Comparison of ENCODE assay signal across 9 cellular contexts in the genomic region with DNA sequence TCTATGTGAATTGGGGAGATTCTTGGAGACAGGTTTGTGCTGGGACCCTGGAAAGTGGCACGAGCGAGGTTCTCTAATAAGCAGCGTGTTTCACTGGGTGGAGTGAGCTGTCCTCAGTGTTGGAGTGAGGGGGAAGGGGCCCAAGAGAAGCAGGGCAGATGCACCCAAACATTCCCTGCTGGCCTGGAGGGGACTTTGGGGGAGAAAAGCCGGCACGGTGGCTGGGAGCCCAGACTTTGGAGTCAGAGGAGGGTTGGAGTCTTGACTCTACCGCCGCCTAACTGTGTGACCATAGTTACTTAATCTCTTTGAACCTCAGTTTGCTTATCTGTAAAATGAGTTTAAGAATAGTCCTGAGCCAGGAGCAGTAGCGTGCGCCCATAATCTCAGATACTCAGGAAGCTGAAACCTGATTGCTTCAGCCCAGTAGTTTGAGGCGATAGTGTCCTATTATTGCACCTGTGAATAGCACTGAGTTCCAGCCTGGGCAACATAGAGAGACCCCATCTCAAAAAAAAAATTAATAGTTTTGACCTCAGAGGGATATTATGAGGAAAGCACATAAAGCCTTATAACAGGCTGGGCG. TPM values are rescaled to one million over a fixed set of nuclear protein-coding genes. Genes with fewer than 3 reads are reported as not detected.
A peak's percentile ranks its signal among the peaks of the same experiment; 100 is the strongest.
DNase-seq lines count a peak whose midpoint lies in the region; TF ChIP-seq lines count a peak whose summit lies in the region.
"Had no signal": no experiment of that assay in that cellular context is flagged by ENCODE, and none has a peak within 500 bp of the region (broad histone marks: within the 10 kb centered on the region; RNA-seq: fewer than 3 reads in every experiment).

No MANE protein-coding gene starts in this region.

- H3K4me1 Mint-ChIP-seq in nephron (peaks cover 42% of the 10 kb centered on the region), type B pancreatic cell (ENCODE audit: unreplicated experiment) (peaks cover 32% of the 10 kb centered on the region)

- H3K9ac ChIP-seq in SK-N-MC (ENCODE audit: insufficient read length): peak overlapping the region; percentile 45

- H3K9me3 Mint-ChIP-seq in nephron (no peaks in the 10 kb centered on the region), type B pancreatic cell (no peaks in the 10 kb centered on the region)

- no peaks in the 10 kb centered on the region for H3K27me3 ChIP-seq in esophagus (ENCODE audit: control insufficient read depth in 1 of 2, insufficient read depth in 2 of 2, low read length in 2 of 2)

- H3K4me3 ChIP-seq in SK-N-MC: no peak overlapping the region
- peak overlapping the region; percentile 12 to 16 for H3K4me3 ChIP-seq in esophagus (ENCODE audit: low read depth in 1 of 2, low read length in 2 of 2)

- H3K27me3 Mint-ChIP-seq in nephron (ENCODE audit: low read depth) (no peaks in the 10 kb centered on the region), type B pancreatic cell (no peaks in the 10 kb centered on the region)

- WGBS in esophagus, 2 donors: 59 to 62% methylated on average over 11 of the region's 11 CpGs

- TF ChIP-seq CTCF in nephron (IDR thresholded peaks at IDR 0.05; ENCODE audit: unreplicated experiment in 3 of 3) (no peak), type B pancreatic cell (conservative IDR thresholded peaks at IDR 0.05) (no peak)

- H3K36me3 Mint-ChIP-seq in nephron (ENCODE audit: low read depth): no peaks in the 10 kb centered on the region
- H3K36me3 Mint-ChIP-seq in type B pancreatic cell: no peaks in the 10 kb centered on the region

- H3K36me3 ChIP-seq in SK-N-MC (ENCODE audit: insufficient read depth, low read length) (no peaks in the 10 kb centered on the region), esophagus (ENCODE audit: control insufficient read depth in 2 of 2, insufficient read depth in 2 of 2, low read length in 1 of 2) (peaks cover 3 to 5% of the 10 kb centered on the region in 2 donors)

- peak overlapping the region; percentile 69 to 77 (median 74) for H3K4me3 Mint-ChIP-seq in nephron
- peak overlapping the region; percentile 44 for H3K4me3 Mint-ChIP-seq in type B pancreatic cell

- H3K27ac Mint-ChIP-seq in nephron (peak overlapping the region; percentile 91 to 95 (median 93)), type B pancreatic cell (peak overlapping the region; percentile 59)

- no peak overlapping the region for H3K27ac ChIP-seq in SK-N-MC
- H3K27ac ChIP-seq in esophagus (ENCODE audit: low read depth in 2 of 2, low read length in 1 of 2): peak overlapping the region; percentile 26 to 38

- no peaks in the 10 kb centered on the region for H3K9me3 ChIP-seq in SK-N-MC (ENCODE audit: low read depth, low read length)
- no peaks in the 10 kb centered on the region for H3K9me3 ChIP-seq in esophagus (ENCODE audit: control insufficient read depth in 2 of 2, insufficient read depth in 1 of 2, low read depth in 1 of 2, low read length in 1 of 2)

- intact Hi-C loops in posterior vena cava (cut with DNase I): loop anchor here in 1 of 2 donors (5.0 kb wide), 1 partner anchor 76 kb away; no protein-coding TSS in a partner anchor

- peaks cover 3 to 4% of the 10 kb centered on the region in 2 donors for H3K4me1 ChIP-seq in esophagus (ENCODE audit: control insufficient read depth in 2 of 2, insufficient read depth in 2 of 2, low read length in 1 of 2)

- DNase-seq in SK-N-MC (ENCODE audit: low read depth, low spot score) (no peak), type B pancreatic cell (ENCODE audit: extremely low spot score, unreplicated experiment) (no peak), posterior vena cava (ENCODE audit: low spot score) (no peak)
- DNase-seq in stimulated activated naive CD4-positive, alpha-beta T cell treated with Interleukin-2 at 50 U/mL for 16 hours (lab: John Stamatoyannopoulos, UW): no peak
- DNase-seq in activated CD4-positive, alpha-beta T cell treated with anti-CD3 and anti-CD28 coated beads, Interleukin-2, amount 50 U/mL, for 48 hours: no peak
- DNase-seq: foreskin melanocyte, NCI-H2029 had no signal

RNA-seq across cellular contexts. Expression of gene NR1H3, which starts 0.6 kb away (rescaled TPM):
- 10 to 100 TPM; 10.9 to 12.0 TPM for polyA plus RNA-seq in esophagus
- 14.2 and 18.9 TPM in 2 replicates for total RNA-seq in type B pancreatic cell (ENCODE audit: low replicate concordance)
- total RNA-seq in posterior vena cava: 10 to 100 TPM; 11.9 to 24.8 TPM

RNA-seq across cellular contexts. Expression of gene ACP2, which starts 9.8 kb away (rescaled TPM):
- polyA plus RNA-seq in esophagus: 10 to 100 TPM; 10.7 to 14.4 TPM
- total RNA-seq in type B pancreatic cell (ENCODE audit: low replicate concordance) (41.1 and 42.2 TPM in 2 replicates), posterior vena cava (10 to 100 TPM; 18.0 to 25.1 TPM)

RNA-seq across cellular contexts. Expression of gene MADD, which starts 11.5 kb away (rescaled TPM):
- 10 to 100 TPM in 1 of 2 donors, 1 to 10 TPM in 1; 8.2 to 11.0 TPM for polyA plus RNA-seq in esophagus
- 41.1 and 47.7 TPM in 2 replicates for total RNA-seq in type B pancreatic cell (ENCODE audit: low replicate concordance)
- 10 to 100 TPM; 32.4 to 32.5 TPM for total RNA-seq in posterior vena cava

RNA-seq across cellular contexts. Expression of gene DDB2, which starts 43.6 kb away (rescaled TPM):
- 10 to 100 TPM; 41.9 to 54.3 TPM for polyA plus RNA-seq in esophagus
- 40.0 and 50.1 TPM in 2 replicates for total RNA-seq in type B pancreatic cell (ENCODE audit: low replicate concordance)
- 10 to 100 TPM; 30.1 to 31.5 TPM for total RNA-seq in posterior vena cava
